Comparison of ENCODE assay signal across 1 cellular context in the genomic region with DNA sequence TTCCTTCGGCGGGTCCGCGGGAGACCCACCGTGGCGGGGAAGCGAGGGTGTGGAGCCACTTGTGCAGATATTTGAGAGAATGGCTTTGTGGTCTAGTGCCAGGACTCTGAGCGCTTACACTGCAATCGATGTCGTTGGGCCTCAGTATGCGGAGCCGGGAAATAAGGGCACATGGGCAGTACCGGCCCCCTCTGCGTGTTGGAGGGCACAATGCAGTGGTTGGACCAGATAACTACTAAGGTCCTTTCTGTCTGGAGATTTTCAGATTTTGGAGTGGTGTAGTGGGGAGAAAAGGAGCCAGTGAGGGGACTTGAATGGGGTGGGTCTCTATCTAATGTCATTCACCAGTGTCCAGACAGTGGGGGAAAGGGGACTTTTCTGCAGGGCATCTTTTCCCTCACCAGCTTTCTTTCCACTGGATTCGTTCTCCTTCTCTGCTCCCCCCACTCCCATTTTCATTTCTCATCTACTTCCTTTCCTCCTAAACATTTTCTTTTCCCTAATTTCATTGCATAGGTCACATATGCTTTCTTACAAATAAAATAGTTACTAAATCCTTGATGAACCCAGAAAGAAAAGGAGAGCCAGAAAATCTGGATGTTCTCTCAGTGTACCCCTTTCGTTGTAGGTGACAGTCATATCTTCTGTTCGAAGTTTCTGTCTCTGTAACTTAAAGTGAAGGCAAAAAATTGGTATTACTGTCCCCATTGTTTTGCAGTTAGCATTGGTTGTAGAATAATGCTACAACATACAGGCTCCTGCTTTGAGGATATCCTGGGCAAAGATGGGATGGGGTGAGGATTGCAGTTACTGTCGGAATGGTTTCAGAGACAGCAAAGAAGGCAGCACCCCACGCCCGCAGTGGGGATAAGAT.
TF ChIP-seq lines count a peak whose summit lies in the region.

No MANE protein-coding gene starts in this region.

TF ChIP-seq in GM23338, 12 proteins besides CTCF, POLR2A, EP300 and RAD21:
- TF ChIP-seq, protein P1, sequence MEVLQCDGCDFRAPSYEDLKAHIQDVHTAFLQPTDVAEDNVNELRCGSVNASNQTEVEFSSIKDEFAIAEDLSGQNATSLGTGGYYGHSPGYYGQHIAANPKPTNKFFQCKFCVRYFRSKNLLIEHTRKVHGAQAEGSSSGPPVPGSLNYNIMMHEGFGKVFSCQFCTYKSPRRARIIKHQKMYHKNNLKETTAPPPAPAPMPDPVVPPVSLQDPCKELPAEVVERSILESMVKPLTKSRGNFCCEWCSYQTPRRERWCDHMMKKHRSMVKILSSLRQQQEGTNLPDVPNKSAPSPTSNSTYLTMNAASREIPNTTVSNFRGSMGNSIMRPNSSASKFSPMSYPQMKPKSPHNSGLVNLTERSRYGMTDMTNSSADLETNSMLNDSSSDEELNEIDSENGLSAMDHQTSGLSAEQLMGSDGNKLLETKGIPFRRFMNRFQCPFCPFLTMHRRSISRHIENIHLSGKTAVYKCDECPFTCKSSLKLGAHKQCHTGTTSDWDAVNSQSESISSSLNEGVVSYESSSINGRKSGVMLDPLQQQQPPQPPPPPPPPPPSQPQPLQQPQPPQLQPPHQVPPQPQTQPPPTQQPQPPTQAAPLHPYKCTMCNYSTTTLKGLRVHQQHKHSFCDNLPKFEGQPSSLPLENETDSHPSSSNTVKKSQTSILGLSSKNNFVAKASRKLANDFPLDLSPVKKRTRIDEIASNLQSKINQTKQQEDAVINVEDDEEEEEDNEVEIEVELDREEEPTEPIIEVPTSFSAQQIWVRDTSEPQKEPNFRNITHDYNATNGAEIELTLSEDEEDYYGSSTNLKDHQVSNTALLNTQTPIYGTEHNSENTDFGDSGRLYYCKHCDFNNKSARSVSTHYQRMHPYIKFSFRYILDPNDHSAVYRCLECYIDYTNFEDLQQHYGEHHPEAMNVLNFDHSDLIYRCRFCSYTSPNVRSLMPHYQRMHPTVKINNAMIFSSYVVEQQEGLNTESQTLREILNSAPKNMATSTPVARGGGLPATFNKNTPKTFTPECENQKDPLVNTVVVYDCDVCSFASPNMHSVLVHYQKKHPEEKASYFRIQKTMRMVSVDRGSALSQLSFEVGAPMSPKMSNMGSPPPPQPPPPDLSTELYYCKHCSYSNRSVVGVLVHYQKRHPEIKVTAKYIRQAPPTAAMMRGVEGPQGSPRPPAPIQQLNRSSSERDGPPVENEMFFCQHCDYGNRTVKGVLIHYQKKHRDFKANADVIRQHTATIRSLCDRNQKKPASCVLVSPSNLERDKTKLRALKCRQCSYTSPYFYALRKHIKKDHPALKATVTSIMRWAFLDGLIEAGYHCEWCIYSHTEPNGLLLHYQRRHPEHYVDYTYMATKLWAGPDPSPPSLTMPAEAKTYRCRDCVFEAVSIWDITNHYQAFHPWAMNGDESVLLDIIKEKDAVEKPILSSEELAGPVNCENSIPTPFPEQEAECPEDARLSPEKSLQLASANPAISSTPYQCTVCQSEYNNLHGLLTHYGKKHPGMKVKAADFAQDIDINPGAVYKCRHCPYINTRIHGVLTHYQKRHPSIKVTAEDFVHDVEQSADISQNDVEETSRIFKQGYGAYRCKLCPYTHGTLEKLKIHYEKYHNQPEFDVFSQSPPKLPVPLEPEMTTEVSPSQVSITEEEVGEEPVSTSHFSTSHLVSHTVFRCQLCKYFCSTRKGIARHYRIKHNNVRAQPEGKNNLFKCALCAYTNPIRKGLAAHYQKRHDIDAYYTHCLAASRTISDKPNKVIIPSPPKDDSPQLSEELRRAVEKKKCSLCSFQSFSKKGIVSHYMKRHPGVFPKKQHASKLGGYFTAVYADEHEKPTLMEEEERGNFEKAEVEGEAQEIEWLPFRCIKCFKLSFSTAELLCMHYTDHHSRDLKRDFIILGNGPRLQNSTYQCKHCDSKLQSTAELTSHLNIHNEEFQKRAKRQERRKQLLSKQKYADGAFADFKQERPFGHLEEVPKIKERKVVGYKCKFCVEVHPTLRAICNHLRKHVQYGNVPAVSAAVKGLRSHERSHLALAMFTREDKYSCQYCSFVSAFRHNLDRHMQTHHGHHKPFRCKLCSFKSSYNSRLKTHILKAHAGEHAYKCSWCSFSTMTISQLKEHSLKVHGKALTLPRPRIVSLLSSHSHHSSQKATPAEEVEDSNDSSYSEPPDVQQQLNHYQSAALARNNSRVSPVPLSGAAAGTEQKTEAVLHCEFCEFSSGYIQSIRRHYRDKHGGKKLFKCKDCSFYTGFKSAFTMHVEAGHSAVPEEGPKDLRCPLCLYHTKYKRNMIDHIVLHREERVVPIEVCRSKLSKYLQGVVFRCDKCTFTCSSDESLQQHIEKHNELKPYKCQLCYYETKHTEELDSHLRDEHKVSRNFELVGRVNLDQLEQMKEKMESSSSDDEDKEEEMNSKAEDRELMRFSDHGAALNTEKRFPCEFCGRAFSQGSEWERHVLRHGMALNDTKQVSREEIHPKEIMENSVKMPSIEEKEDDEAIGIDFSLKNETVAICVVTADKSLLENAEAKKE (CRISPR knock-in tag; IDR thresholded peaks at IDR 0.05), result no peak
- TF ChIP-seq ZNF114 (CRISPR knock-in tag; IDR thresholded peaks at IDR 0.05) (no peak), ZNF331 (CRISPR knock-in tag; IDR thresholded peaks at IDR 0.05; ENCODE audit: low read depth) (no peak), STAT1 (IDR thresholded peaks at IDR 0.05; ENCODE audit: unreplicated experiment) (no peak), JUNB (IDR thresholded peaks at IDR 0.05; ENCODE audit: unreplicated experiment) (no peak), EZH2 (IDR thresholded peaks at IDR 0.05; ENCODE audit: low read depth, unreplicated experiment) (no peak), POLR2AphosphoS5 (IDR thresholded peaks at IDR 0.05; ENCODE audit: low read depth) (no peak), EZH2phosphoT487 (IDR thresholded peaks at IDR 0.05; ENCODE audit: unreplicated experiment) (no peak), CREB1 (CRISPR knock-in tag; IDR thresholded peaks at IDR 0.05; ENCODE audit: low read depth) (no peak), NANOG (IDR thresholded peaks at IDR 0.05; ENCODE audit: borderline replicate concordance) (no peak)
- TF ChIP-seq, protein P2, sequence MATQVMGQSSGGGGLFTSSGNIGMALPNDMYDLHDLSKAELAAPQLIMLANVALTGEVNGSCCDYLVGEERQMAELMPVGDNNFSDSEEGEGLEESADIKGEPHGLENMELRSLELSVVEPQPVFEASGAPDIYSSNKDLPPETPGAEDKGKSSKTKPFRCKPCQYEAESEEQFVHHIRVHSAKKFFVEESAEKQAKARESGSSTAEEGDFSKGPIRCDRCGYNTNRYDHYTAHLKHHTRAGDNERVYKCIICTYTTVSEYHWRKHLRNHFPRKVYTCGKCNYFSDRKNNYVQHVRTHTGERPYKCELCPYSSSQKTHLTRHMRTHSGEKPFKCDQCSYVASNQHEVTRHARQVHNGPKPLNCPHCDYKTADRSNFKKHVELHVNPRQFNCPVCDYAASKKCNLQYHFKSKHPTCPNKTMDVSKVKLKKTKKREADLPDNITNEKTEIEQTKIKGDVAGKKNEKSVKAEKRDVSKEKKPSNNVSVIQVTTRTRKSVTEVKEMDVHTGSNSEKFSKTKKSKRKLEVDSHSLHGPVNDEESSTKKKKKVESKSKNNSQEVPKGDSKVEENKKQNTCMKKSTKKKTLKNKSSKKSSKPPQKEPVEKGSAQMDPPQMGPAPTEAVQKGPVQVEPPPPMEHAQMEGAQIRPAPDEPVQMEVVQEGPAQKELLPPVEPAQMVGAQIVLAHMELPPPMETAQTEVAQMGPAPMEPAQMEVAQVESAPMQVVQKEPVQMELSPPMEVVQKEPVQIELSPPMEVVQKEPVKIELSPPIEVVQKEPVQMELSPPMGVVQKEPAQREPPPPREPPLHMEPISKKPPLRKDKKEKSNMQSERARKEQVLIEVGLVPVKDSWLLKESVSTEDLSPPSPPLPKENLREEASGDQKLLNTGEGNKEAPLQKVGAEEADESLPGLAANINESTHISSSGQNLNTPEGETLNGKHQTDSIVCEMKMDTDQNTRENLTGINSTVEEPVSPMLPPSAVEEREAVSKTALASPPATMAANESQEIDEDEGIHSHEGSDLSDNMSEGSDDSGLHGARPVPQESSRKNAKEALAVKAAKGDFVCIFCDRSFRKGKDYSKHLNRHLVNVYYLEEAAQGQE (IDR thresholded peaks at IDR 0.05; ENCODE audit: unreplicated experiment), result no peak
- TF ChIP-seq, protein P3, sequence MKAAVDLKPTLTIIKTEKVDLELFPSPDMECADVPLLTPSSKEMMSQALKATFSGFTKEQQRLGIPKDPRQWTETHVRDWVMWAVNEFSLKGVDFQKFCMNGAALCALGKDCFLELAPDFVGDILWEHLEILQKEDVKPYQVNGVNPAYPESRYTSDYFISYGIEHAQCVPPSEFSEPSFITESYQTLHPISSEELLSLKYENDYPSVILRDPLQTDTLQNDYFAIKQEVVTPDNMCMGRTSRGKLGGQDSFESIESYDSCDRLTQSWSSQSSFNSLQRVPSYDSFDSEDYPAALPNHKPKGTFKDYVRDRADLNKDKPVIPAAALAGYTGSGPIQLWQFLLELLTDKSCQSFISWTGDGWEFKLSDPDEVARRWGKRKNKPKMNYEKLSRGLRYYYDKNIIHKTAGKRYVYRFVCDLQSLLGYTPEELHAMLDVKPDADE (IDR thresholded peaks at IDR 0.05), result no peak
